In the genomic region with DNA sequence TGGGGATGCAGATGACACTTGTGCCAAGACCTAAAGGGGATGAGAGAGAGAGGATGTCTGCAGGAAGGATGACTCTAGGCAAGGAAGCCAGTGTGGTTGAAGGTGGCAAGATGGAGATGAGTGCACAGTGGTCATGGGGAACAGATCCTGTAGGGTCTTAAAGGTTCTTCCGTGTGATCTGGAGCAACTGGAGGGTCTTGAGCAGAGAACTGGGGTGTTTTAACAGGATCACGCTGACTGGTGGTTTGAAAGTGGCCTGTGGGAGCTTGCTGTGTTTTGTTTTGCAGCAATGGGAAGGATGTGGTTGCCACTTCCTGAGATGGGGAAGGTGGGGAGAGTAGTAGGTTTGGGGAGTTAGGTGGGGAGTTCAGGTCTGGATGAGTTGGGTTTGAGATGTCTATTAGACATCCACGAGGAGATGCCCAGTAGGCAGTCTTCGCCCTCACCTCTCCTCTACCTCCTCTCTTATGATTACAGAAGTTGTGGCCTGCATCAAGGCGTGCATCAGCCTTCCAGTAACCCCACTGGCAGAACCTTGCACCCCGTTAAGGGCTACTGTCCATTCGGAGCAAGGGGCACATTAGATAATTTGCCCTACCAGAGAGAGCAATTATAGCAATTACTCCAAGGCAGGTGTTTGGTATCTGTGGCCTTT, we compare ENCODE assay signal across 10 cellular contexts. TPM values are rescaled to one million over a fixed set of nuclear protein-coding genes. Genes with fewer than 3 reads are reported as not detected.
DNase-seq lines count a peak whose midpoint lies in the region; ATAC-seq, FAIRE-seq and TF ChIP-seq lines count a peak whose summit lies in the region.
"Had no signal": no experiment of that assay in that cellular context is flagged by ENCODE, and none has a peak within 500 bp of the region (broad histone marks: within the 10 kb centered on the region; RNA-seq: fewer than 3 reads in every experiment).

No MANE protein-coding gene starts in this region.

- TF ChIP-seq POLR2A in GM12878 (IDR thresholded peaks at IDR 0.05; ENCODE audit: low read depth, low read length), result no peak

- peak overlapping the region; percentile 58; the same call in 1 of the 2 replicates for H3K4me2 ChIP-seq in GM12878 (ENCODE audit: control insufficient read depth, insufficient read depth)

- TF ChIP-seq CTCF in right atrium auricular region (IDR thresholded peaks at IDR 0.05), result no peak
- no peak for TF ChIP-seq CTCF in GM12878 (IDR thresholded peaks at IDR 0.05 in 2 of 3, conservative IDR thresholded peaks at IDR 0.05 in 1 of 3; ENCODE audit: control insufficient read depth in 2 of 3, extremely low read depth in 1 of 3, insufficient read depth in 1 of 3, low read depth in 3 of 3, low read length in 3 of 3)

- RAD21 ChIA-PET in GM12878 (lab: Charles Lee; ENCODE audit: unreplicated experiment), result no interaction called here

- no peak overlapping the region for H3K9ac ChIP-seq in GM12878 (ENCODE audit: control insufficient read depth, insufficient read depth, low read length)
- peak overlapping the region; percentile 70 to 75 for H3K9ac ChIP-seq in mucosa of rectum (ENCODE audit: low read depth in 1 of 2, low read length in 2 of 2)

- POLR2A ChIA-PET in GM12878 (lab: Charles Lee), result no interaction called here

- H3K27ac ChIP-seq in right atrium auricular region, result peak overlapping the region; percentile 90 to 92
- no peak overlapping the region for H3K27ac ChIP-seq in GM12878 (ENCODE audit: control insufficient read depth, insufficient read depth)
- peak overlapping the region in 1 of 2 donors; percentile 92 for H3K27ac ChIP-seq in mucosa of rectum (ENCODE audit: low read depth in 2 of 2, low read length in 2 of 2)

- H3K27me3 ChIP-seq in right atrium auricular region (no peaks in the 10 kb centered on the region), GM12878 (replicated peaks in 1 of 2; ENCODE audit: control insufficient read depth in 2 of 2, insufficient read depth in 2 of 2, low read length in 1 of 2) (peaks cover 7 to 23% of the 10 kb centered on the region in 2 experiments), mucosa of rectum (ENCODE audit: control insufficient read depth in 2 of 2, insufficient read depth in 2 of 2, low read length in 2 of 2) (no peaks in the 10 kb centered on the region)

- WGBS in GM12878 (ENCODE audit: insufficient coverage, insufficient replicate concordance, low lambda C conversion rate, missing lambda C conversion rate), result 49% methylated on average over 7 of the region's 7 CpGs

- H3K79me2 ChIP-seq in GM12878 (ENCODE audit: control insufficient read depth, insufficient read depth, low read length), result no peaks in the 10 kb centered on the region

- in situ Hi-C loops in GM12878 (cut with MboI), result no loop called here

- SMC1A ChIA-PET in GM12878 (lab: Charles Lee; ENCODE audit: uncharacterized antibody, unreplicated experiment), result no interaction called here

- no peak for FAIRE-seq in GM12878 (lab: Jason Lieb, UNC)
- FAIRE-seq: colon had no signal

- BruUV-seq in GM12878 (replicated peaks; lab: Mats Ljungman, UMichigan), result no TSS peak

- no peaks in the 10 kb centered on the region for H3K9me3 ChIP-seq in right atrium auricular region
- H3K9me3 ChIP-seq in GM12878 (replicated peaks; ENCODE audit: control insufficient read depth, insufficient read depth, low read length), result no peaks in the 10 kb centered on the region; the same call in 1 of the 3 replicates
- H3K9me3 ChIP-seq in mucosa of rectum (ENCODE audit: control insufficient read depth in 2 of 2, low read length in 2 of 2), result no peaks in the 10 kb centered on the region

- no peaks in the 10 kb centered on the region for H4K20me1 ChIP-seq in GM12878 (ENCODE audit: control insufficient read depth, insufficient read depth)

- no peak for TF ChIP-seq EP300 in GM12878 (IDR thresholded peaks at IDR 0.05; ENCODE audit: borderline replicate concordance in 1 of 2, control insufficient read depth in 1 of 2, low read depth in 2 of 2, low read length in 2 of 2)

- no peak for TF ChIP-seq RAD21 in GM12878 (IDR thresholded peaks at IDR 0.05; ENCODE audit: insufficient read depth, low read depth, low read length)

- H3K36me3 ChIP-seq in right atrium auricular region, result peaks cover 11% of the 10 kb centered on the region
- no peaks in the 10 kb centered on the region for H3K36me3 ChIP-seq in GM12878 (ENCODE audit: control insufficient read depth in 2 of 2, insufficient read depth in 2 of 2, low read length in 1 of 2)
- peaks cover 0 to 9% of the 10 kb centered on the region in 2 donors for H3K36me3 ChIP-seq in mucosa of rectum (ENCODE audit: control insufficient read depth in 2 of 2, insufficient read depth in 2 of 2, low read length in 2 of 2)

- H3K4me1 ChIP-seq in right atrium auricular region (peaks cover 0 to 33% of the 10 kb centered on the region in 2 donors), GM12878 (ENCODE audit: control insufficient read depth, insufficient read depth, low read length) (peaks cover 24% of the 10 kb centered on the region), mucosa of rectum (ENCODE audit: control insufficient read depth in 2 of 2, insufficient read depth in 2 of 2, low read length in 2 of 2) (peaks cover 26 to 29% of the 10 kb centered on the region in 2 donors)

- no peak for DNase-seq in right atrium auricular region (ENCODE audit: low spot score)
- no peak for DNase-seq in left cardiac atrium
- no peak for DNase-seq in GM12878 (ENCODE audit: low read depth, low spot score)
- no peak for DNase-seq in SIG-M5 (lab: John Stamatoyannopoulos, UW)
- no peak for DNase-seq in kidney glomerular epithelial cell (lab: John Stamatoyannopoulos, UW)
- DNase-seq in MV-4-11 (lab: John Stamatoyannopoulos, UW), result no peak
- DNase-seq: stimulated activated CD4-positive, alpha-beta T cell treated with anti-CD3 and anti-CD28 coated beads, Interleukin-1b, Interleukin-23, amount 100 ng/mL, for 48 hours had no signal

- intact Hi-C loops in left cardiac atrium (cut with DNase I), result loop anchor here in 1 of 2 donors (5.0 to 10.0 kb wide), 2 partner anchors 110 to 117 kb away; a partner anchor contains a TSS
- intact Hi-C loops in GM12878 (cut with micrococcal nuclease; ENCODE audit: unreplicated experiment), result no loop called here

- ATAC-seq in left cardiac atrium (no peak), GM12878 (no peak), HG03139 (IDR thresholded peaks at IDR 0.05; ENCODE audit: unreplicated experiment) (no peak)

- H2AFZ ChIP-seq in GM12878 (ENCODE audit: control insufficient read depth, low read depth, low read length), result no peak overlapping the region

- H3K4me3 ChIP-seq in right atrium auricular region (peak overlapping the region; percentile 54 to 79), GM12878 (no peak overlapping the region), mucosa of rectum (ENCODE audit: low read length in 2 of 2) (peak overlapping the region; percentile 83 to 91)

- CTCF ChIA-PET in GM12878 (lab: Yijun Ruan, JAX), result no interaction called here

TF ChIP-seq in GM12878, 131 proteins besides CTCF, POLR2A, EP300 and RAD21:
- TF ChIP-seq TCF12 (IDR thresholded peaks at IDR 0.05; ENCODE audit: low read depth, low read length) (no peak), MYC (IDR thresholded peaks at IDR 0.05; ENCODE audit: insufficient read depth, insufficient read length, insufficient replicate concordance, low read length, severe bottlenecking) (no peak), RUNX3 (IDR thresholded peaks at IDR 0.05; ENCODE audit: low read length) (0 out of 2 replicates have a peak, but pooled peaks have one; percentile 11), POLR2AphosphoS5 (IDR thresholded peaks at IDR 0.05; ENCODE audit: low read length) (no peak)

RNA-seq across cellular contexts. Expression of a gene that starts 1.4 kb away (rescaled TPM):
- total RNA-seq in right atrium auricular region, result 10 to 100 TPM; 25.3 to 28.4 TPM
- 10 to 100 TPM; 27.2 to 36.7 TPM for total RNA-seq in left cardiac atrium
- not detected in 2 replicates for total RNA-seq in GM12878 (2013; cell fraction: nucleolus; rRNA removed)
- not detected in 2 replicates for total RNA-seq in GM12878 (2014; rRNA removed)
- not detected in 2 replicates for total RNA-seq in GM12878 (2014; rRNA removed; fragmentation: Illumina TruSeq; extraction: Trizol)
- total RNA-seq in GM12878 (2021), result not detected in 2 replicates
- polyA plus RNA-seq in GM12878 (2011; ENCODE audit: low read depth), result 0.17 TPM
- not detected in 2 replicates for polyA plus RNA-seq in GM12878 (2011; rRNA removed)
- polyA plus RNA-seq in GM12878 (2011; cell fraction: cytosol; rRNA removed), result not detected in 2 replicates
- not detected in 2 replicates for polyA plus RNA-seq in GM12878 (2011; cell fraction: nucleus; rRNA removed)
- 0.12 and 0.13 TPM in 2 replicates for polyA plus RNA-seq in GM12878 (2012)
- polyA plus RNA-seq in GM12878 (2014; fragmentation: Illumina TruSeq; extraction: Trizol), result not detected in 2 replicates
- polyA plus RNA-seq in GM12878 (2014; fragmentation: Nextera tagmentation; extraction: Ambion mirVana), result not detected
- 0.04 TPM in 1 of 2 replicates, not detected in the other for polyA plus RNA-seq in GM12878 (2014; rRNA removed)
- polyA plus RNA-seq in GM12878 (2016; fragmentation: Nextera tagmentation; extraction: Ambion mirVana), result under 1 TPM; 0.05 to 0.10 TPM
- polyA minus RNA-seq in GM12878 (2011; rRNA and poly(A)+ RNA removed), result not detected in 2 replicates
- polyA minus RNA-seq in GM12878 (2011; cell fraction: cytosol; rRNA and poly(A)+ RNA removed), result not detected in 2 replicates
- polyA minus RNA-seq in GM12878 (2011; cell fraction: nucleus; rRNA and poly(A)+ RNA removed), result not detected in 2 replicates

RNA-seq across cellular contexts. Expression of a gene that starts 53.6 kb away (rescaled TPM):
- total RNA-seq in right atrium auricular region (1 to 10 TPM; 1.0 to 2.2 TPM), left cardiac atrium (1 to 10 TPM; 2.2 to 2.9 TPM), GM12878 (2014; rRNA removed) (not detected in 2 replicates), GM12878 (2014; rRNA removed; fragmentation: Illumina TruSeq; extraction: Trizol) (not detected in 2 replicates), GM12878 (2021) (not detected in 2 replicates)
- total RNA-seq in GM12878 (2013; cell fraction: nucleolus; rRNA removed), result not detected in 2 replicates
- polyA plus RNA-seq in GM12878 (2011; ENCODE audit: low read depth), result not detected
- polyA plus RNA-seq in GM12878 (2011; rRNA removed) (not detected in 2 replicates), GM12878 (2014; fragmentation: Illumina TruSeq; extraction: Trizol) (not detected in 2 replicates), GM12878 (2014; fragmentation: Nextera tagmentation; extraction: Ambion mirVana) (under 1 TPM in 1 of 2 experiments, not detected in 1; 0.03 TPM), GM12878 (2014; rRNA removed) (not detected in 2 replicates), GM12878 (2016; fragmentation: Nextera tagmentation; extraction: Ambion mirVana) (not detected)
- not detected in 2 replicates for polyA plus RNA-seq in GM12878 (2011; cell fraction: cytosol; rRNA removed)
- polyA plus RNA-seq in GM12878 (2011; cell fraction: nucleus; rRNA removed), result not detected in 2 replicates
- polyA plus RNA-seq in GM12878 (2012), result 0.11 TPM in 1 of 2 replicates, not detected in the other
- polyA minus RNA-seq in GM12878 (2011; rRNA and poly(A)+ RNA removed), result not detected in 2 replicates
- polyA minus RNA-seq in GM12878 (2011; cell fraction: cytosol; rRNA and poly(A)+ RNA removed), result not detected in 2 replicates
- not detected in 2 replicates for polyA minus RNA-seq in GM12878 (2011; cell fraction: nucleus; rRNA and poly(A)+ RNA removed)

Comparison
In these comparisons a context has a peak if more than half of its experiments do, and no peak if none do; other contexts are left out.
1. RNA of a gene that starts 1.4 kb away (total RNA-seq): 27.2 to 36.7 TPM in left cardiac atrium and 25.3 to 28.4 TPM in right atrium auricular region; not detected in GM12878; every median in the first group is over 10 times any median in the second.